In genomic region chr6:118903691-118904090, GRCh38 we compare ENCODE assay signal across 1 cellular context.
TF ChIP-seq lines count a peak whose summit lies in the region.

No MANE protein-coding gene starts in this region.

TF ChIP-seq in GM23338, 12 proteins besides CTCF, POLR2A, EP300 and RAD21 (continued from another document):
- TF ChIP-seq REST (IDR thresholded peaks at IDR 0.05; ENCODE audit: unreplicated experiment) (no peak), ZNF114 (CRISPR knock-in tag; IDR thresholded peaks at IDR 0.05) (no peak), ZNF462 (CRISPR knock-in tag; IDR thresholded peaks at IDR 0.05) (no peak), ETS1 (IDR thresholded peaks at IDR 0.05) (no peak), EZH2 (IDR thresholded peaks at IDR 0.05; ENCODE audit: low read depth, unreplicated experiment) (no peak), ZNF331 (CRISPR knock-in tag; IDR thresholded peaks at IDR 0.05; ENCODE audit: low read depth) (no peak)
TF ChIP-seq in GM23338: peak in this region for 0.
